In genomic region chr17:28139822-28140221, GRCh38 we compare ENCODE assay signal across 21 cellular contexts.
DNase-seq lines count a peak whose midpoint lies in the region; TF ChIP-seq lines count a peak whose summit lies in the region.
"Had no signal": no experiment of that assay in that cellular context is flagged by ENCODE, and none has a peak within 500 bp of the region (broad histone marks: within the 10 kb centered on the region; RNA-seq: fewer than 3 reads in every experiment).

No MANE protein-coding gene starts in this region.

- intact Hi-C loops in MCF 10A (cut with micrococcal nuclease) (no loop called here), breast epithelium (cut with DNase I; ENCODE audit: low total_unique reads) (loop anchor here (10.0 kb wide), 1 partner anchor 775 kb away; no protein-coding TSS in a partner anchor), dorsolateral prefrontal cortex (cut with DNase I) (loop anchor here (2.0 to 10.0 kb wide), 3 partner anchors 45 to 248 kb away; partner anchors contain the start of genes LYRM9 (in 1 of the 2) and NLK (in 1 of the 2)), Calu3 (cut with micrococcal nuclease; ENCODE audit: unreplicated experiment) (loop anchor here (10.0 kb wide), 1 partner anchor 165 kb away; no protein-coding TSS in a partner anchor)

- H3K9me3 Mint-ChIP-seq in MCF 10A (ENCODE audit: unreplicated experiment): no peaks in the 10 kb centered on the region
- H3K9me3 Mint-ChIP-seq in activated CD4-positive, alpha-beta T cell treated with anti-CD3 and anti-CD28 coated beads, Interleukin-2, amount 10 ng/mL, durations not matched to agents 7 days and 5 days: no peaks in the 10 kb centered on the region
- H3K9me3 Mint-ChIP-seq in Calu3 (ENCODE audit: low read depth, unreplicated experiment): no peaks in the 10 kb centered on the region
- H3K9me3 Mint-ChIP-seq: CD14-positive monocyte; CD4-positive, alpha-beta T cell; CD8-positive, alpha-beta memory T cell; GM23338; H9; HFFc6 had no signal

- H3K27ac Mint-ChIP-seq in MCF 10A (ENCODE audit: low read depth, unreplicated experiment) (peak overlapping the region; percentile 24), Calu3 (ENCODE audit: unreplicated experiment) (no peak overlapping the region)
- H3K27ac Mint-ChIP-seq in activated CD4-positive, alpha-beta T cell treated with anti-CD3 and anti-CD28 coated beads, Interleukin-2, amount 10 ng/mL, durations not matched to agents 7 days and 5 days: no peak overlapping the region
- H3K27ac Mint-ChIP-seq: CD4-positive, alpha-beta T cell; CD8-positive, alpha-beta memory T cell; GM23338; HFFc6 had no signal

- no peak for TF ChIP-seq CTCF in MCF 10A (IDR thresholded peaks at IDR 0.05; ENCODE audit: unreplicated experiment)
- no peak for TF ChIP-seq CTCF in breast epithelium (IDR thresholded peaks at IDR 0.05)
- no peak for TF ChIP-seq CTCF in HEK293 (tag by site-specific recombination; IDR thresholded peaks at IDR 0.05)
- TF ChIP-seq CTCF in dorsolateral prefrontal cortex (IDR thresholded peaks at IDR 0.05 in 54 of 56, conservative IDR thresholded peaks at IDR 0.05 in 2 of 56; ENCODE audit: low read depth in 1 of 56, partially characterized antibody in 56 of 56): no peak
- TF ChIP-seq CTCF in Calu3 (IDR thresholded peaks at IDR 0.05; ENCODE audit: unreplicated experiment): no peak

- TF ChIP-seq POLR2A in breast epithelium (IDR thresholded peaks at IDR 0.05): no peak

- no peaks in the 10 kb centered on the region for H3K4me1 ChIP-seq in breast epithelium
- peaks cover 7% of the 10 kb centered on the region; the same call in 1 of the 2 replicates for H3K4me1 ChIP-seq in HEK293 (ENCODE audit: control insufficient read depth, insufficient read depth, low read length)
- H3K4me1 ChIP-seq: BE2C; BLaER1 treated with 17β-estradiol and CSF1 and Interleukin-3, amounts not matched to agents 10 nM and 100 nM had no signal

- H3K27ac ChIP-seq in breast epithelium (no peak overlapping the region), HEK293 (ENCODE audit: extremely low read depth, low read depth, low read length) (no peak overlapping the region), dorsolateral prefrontal cortex (peak overlapping the region in 54 of 59 donors; percentile 7 to 95 (median 86)), substantia nigra (ENCODE audit: low read depth, low read length, poor library complexity, severe bottlenecking) (peak overlapping the region; percentile 83)
- H3K27ac ChIP-seq: 22Rv1; BLaER1 treated with 17β-estradiol and CSF1 and Interleukin-3, amounts not matched to agents 10 nM and 100 nM had no signal

- no peaks in the 10 kb centered on the region for H3K36me3 ChIP-seq in breast epithelium
- H3K36me3 ChIP-seq in HEK293 (ENCODE audit: control insufficient read depth in 2 of 2, insufficient read depth in 1 of 2, low read length in 2 of 2): peaks cover 0 to 3% of the 10 kb centered on the region in 2 experiments; a peak in 2 of 3 replicates
- H3K36me3 ChIP-seq: BE2C had no signal

- POLR2A ChIA-PET in MCF 10A (lab: Yijun Ruan, JAX): no interaction called here
- POLR2A ChIA-PET in HEK293 (lab: Yijun Ruan, JAX): no interaction called here
- POLR2A ChIA-PET in activated CD4-positive, alpha-beta T cell treated with anti-CD3 and anti-CD28 coated beads, Interleukin-2, amount 10 ng/mL, durations not matched to agents 7 days and 5 days (lab: Charles Lee): no interaction called here

- CTCF ChIA-PET in MCF 10A (lab: Yijun Ruan, JAX) (no interaction called here), HEK293 (lab: Yijun Ruan, JAX) (no interaction called here), Calu3 (lab: Charles Lee) (no interaction called here)
- CTCF ChIA-PET in activated CD4-positive, alpha-beta T cell treated with anti-CD3 and anti-CD28 coated beads, Interleukin-2, amount 10 ng/mL, durations not matched to agents 7 days and 5 days (lab: Charles Lee): no interaction called here

- H3K36me3 Mint-ChIP-seq in MCF 10A (ENCODE audit: insufficient read depth, unreplicated experiment): peaks cover 28% of the 10 kb centered on the region
- H3K36me3 Mint-ChIP-seq in activated CD4-positive, alpha-beta T cell treated with anti-CD3 and anti-CD28 coated beads, Interleukin-2, amount 10 ng/mL, durations not matched to agents 7 days and 5 days (ENCODE audit: low read depth): no peaks in the 10 kb centered on the region
- no peaks in the 10 kb centered on the region for H3K36me3 Mint-ChIP-seq in Calu3 (ENCODE audit: insufficient read depth, unreplicated experiment)

- H3K27me3 ChIP-seq in breast epithelium: no peaks in the 10 kb centered on the region
- H3K27me3 ChIP-seq in dorsolateral prefrontal cortex: no peaks in the 10 kb centered on the region
- H3K27me3 ChIP-seq: BE2C; BLaER1 treated with 17β-estradiol and CSF1 and Interleukin-3, amounts not matched to agents 10 nM and 100 nM had no signal

- no peaks in the 10 kb centered on the region for H3K4me1 Mint-ChIP-seq in MCF 10A (ENCODE audit: insufficient read depth, unreplicated experiment)
- H3K4me1 Mint-ChIP-seq in activated CD4-positive, alpha-beta T cell treated with anti-CD3 and anti-CD28 coated beads, Interleukin-2, amount 10 ng/mL, durations not matched to agents 7 days and 5 days: no peaks in the 10 kb centered on the region
- no peaks in the 10 kb centered on the region for H3K4me1 Mint-ChIP-seq in Calu3 (ENCODE audit: low read depth, unreplicated experiment)
- H3K4me1 Mint-ChIP-seq: CD14-positive monocyte; CD8-positive, alpha-beta memory T cell; GM23338; H9 had no signal

- DNase-seq in MCF 10A (ENCODE audit: unreplicated experiment) (no peak), breast epithelium (ENCODE audit: low spot score in 2 of 2) (no peak), dorsolateral prefrontal cortex (no peak), substantia nigra (lab: John Stamatoyannopoulos, UW) (no peak), Calu3 (no peak), SW480 (ENCODE audit: low spot score) (no peak)
- no peak for DNase-seq in activated CD4-positive, alpha-beta T cell treated with anti-CD3 and anti-CD28 coated beads, Interleukin-2, amount 10 ng/mL, durations not matched to agents 7 days and 5 days
- DNase-seq: BE2C; CD4-positive, alpha-beta T cell; CD8-positive, alpha-beta memory T cell; DMS153; DND-41; GDM1; H9; HFFc6 had no signal

- H3K4me3 ChIP-seq in breast epithelium: no peak overlapping the region
- no peak overlapping the region for H3K4me3 ChIP-seq in HEK293 (ENCODE audit: low read depth, low read length)
- no peak overlapping the region for H3K4me3 ChIP-seq in dorsolateral prefrontal cortex
- H3K4me3 ChIP-seq: BLaER1 treated with 17β-estradiol and CSF1 and Interleukin-3, amounts not matched to agents 10 nM and 100 nM; GM12878; GM23338 had no signal

- H3K27me3 Mint-ChIP-seq in MCF 10A (ENCODE audit: insufficient read depth, unreplicated experiment) (no peaks in the 10 kb centered on the region), Calu3 (ENCODE audit: unreplicated experiment) (no peaks in the 10 kb centered on the region)
- H3K27me3 Mint-ChIP-seq in activated CD4-positive, alpha-beta T cell treated with anti-CD3 and anti-CD28 coated beads, Interleukin-2, amount 10 ng/mL, durations not matched to agents 7 days and 5 days: no peaks in the 10 kb centered on the region
- H3K27me3 Mint-ChIP-seq: CD4-positive, alpha-beta T cell; CD8-positive, alpha-beta memory T cell had no signal

- H3K9me3 ChIP-seq in breast epithelium (no peaks in the 10 kb centered on the region), HEK293 (ENCODE audit: control insufficient read depth, insufficient read depth, low read depth, low read length) (no peaks in the 10 kb centered on the region)
- H3K9me3 ChIP-seq: BE2C; BLaER1 treated with 17β-estradiol and CSF1 and Interleukin-3, amounts not matched to agents 10 nM and 100 nM had no signal

- BruUV-seq in MCF 10A (replicated peaks; lab: Mats Ljungman, UMichigan): no TSS peak
- no TSS peak for BruUV-seq in Calu3 (replicated peaks; lab: Mats Ljungman, UMichigan)

- H3K4me3 Mint-ChIP-seq in MCF 10A (ENCODE audit: unreplicated experiment) (no peak overlapping the region), Calu3 (ENCODE audit: low read depth, unreplicated experiment) (no peak overlapping the region)
- H3K4me3 Mint-ChIP-seq in activated CD4-positive, alpha-beta T cell treated with anti-CD3 and anti-CD28 coated beads, Interleukin-2, amount 10 ng/mL, durations not matched to agents 7 days and 5 days: no peak overlapping the region
- H3K4me3 Mint-ChIP-seq: CD14-positive monocyte; CD4-positive, alpha-beta T cell; CD8-positive, alpha-beta memory T cell; GM23338; H9; HFFc6 had no signal

TF ChIP-seq in HEK293, 187 proteins besides CTCF, POLR2A, EP300 and RAD21:
- TF ChIP-seq ZBTB17 (tag by site-specific recombination; IDR thresholded peaks at IDR 0.05) (peak; percentile 90), ZNF121 (tag by site-specific recombination; IDR thresholded peaks at IDR 0.05) (no peak)

Comparison
In these comparisons a context has a peak if more than half of its experiments do, and no peak if none do; other contexts are left out.
1. H3K27ac ChIP-seq: peak in dorsolateral prefrontal cortex (54 of 59) and substantia nigra (single experiment); none in breast epithelium (0 of 2) and HEK293 (single experiment).